ENCODE assay signal across 15 cellular contexts in the genomic region with DNA sequence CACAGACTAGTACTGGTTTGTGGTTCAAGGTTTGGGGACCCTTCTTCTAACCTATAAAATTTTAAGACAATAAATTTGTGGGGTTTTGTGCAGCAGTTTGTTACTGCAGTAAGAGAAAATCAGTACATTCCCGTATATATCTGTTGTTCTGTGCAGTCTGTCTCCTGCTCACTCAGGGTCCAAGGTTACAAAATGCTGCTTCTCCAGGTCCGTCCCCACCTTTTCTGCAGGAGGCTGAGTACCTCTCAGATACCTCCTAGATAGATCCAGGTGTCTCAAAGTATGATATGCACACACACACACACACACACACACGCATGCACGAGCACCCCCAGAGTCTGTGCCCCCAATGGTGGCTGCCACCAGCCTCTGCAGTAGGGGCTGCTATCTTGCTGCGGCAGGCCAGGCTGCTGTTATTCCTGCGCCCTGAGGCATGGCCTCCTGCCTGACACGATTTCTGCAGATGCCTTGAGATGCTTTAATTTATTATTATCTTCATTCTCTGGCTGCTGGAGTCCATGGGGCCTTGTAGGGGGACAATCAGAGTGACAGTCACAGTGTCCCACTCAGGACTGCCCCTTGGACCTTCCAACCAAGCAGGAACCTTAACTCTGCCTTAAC. TPM values are rescaled to one million over a fixed set of nuclear protein-coding genes. Genes with fewer than 3 reads are reported as not detected.
DNase-seq lines count a peak whose midpoint lies in the region; ATAC-seq and TF ChIP-seq lines count a peak whose summit lies in the region.
"Had no signal": no experiment of that assay in that cellular context is flagged by ENCODE, and none has a peak within 500 bp of the region (broad histone marks: within the 10 kb centered on the region; RNA-seq: fewer than 3 reads in every experiment).

No MANE protein-coding gene starts in this region.

- no peaks in the 10 kb centered on the region for H4K20me1 ChIP-seq in fibroblast of lung (ENCODE audit: control insufficient read depth, extremely low read depth, insufficient read depth, low read length)

- H3K9ac ChIP-seq in fibroblast of lung (ENCODE audit: insufficient read depth, low read length), result no peak overlapping the region

- no peak for ATAC-seq in sciatic nerve
- ATAC-seq in HG02840 (IDR thresholded peaks at IDR 0.05; ENCODE audit: low FRiP score, unreplicated experiment), result no peak
- ATAC-seq in GM21619 (IDR thresholded peaks at IDR 0.05; ENCODE audit: unreplicated experiment), result no peak
- ATAC-seq: activated T-cell treated with anti-CD3 and anti-CD28 coated beads, Interleukin-2, amount 50 U/mL, for 72 hours; K562; natural killer cell had no signal

- WGBS in esophagus squamous epithelium, 2 donors, result 74 to 85% methylated on average over 7 of the region's 7 CpGs
- WGBS in suprapubic skin, result 77% methylated on average over 7 of the region's 7 CpGs

- H3K9me3 ChIP-seq in fibroblast of lung (ENCODE audit: control insufficient read depth, insufficient read depth, low read depth, low read length), result no peaks in the 10 kb centered on the region
- H3K9me3 ChIP-seq in esophagus squamous epithelium, result no peaks in the 10 kb centered on the region
- H3K9me3 ChIP-seq in suprapubic skin, result no peaks in the 10 kb centered on the region
- H3K9me3 ChIP-seq: psoas muscle, tibial artery had no signal

- DNase-seq in AG20443 (ENCODE audit: low spot score) (peak; percentile 9), RWPE1 (ENCODE audit: low spot score) (no peak), fibroblast of lung (ENCODE audit: low read depth in 2 of 2) (no peak), sciatic nerve (ENCODE audit: low spot score) (peak; percentile 9), esophagus squamous epithelium (lab: John Stamatoyannopoulos, UW) (no peak), suprapubic skin (ENCODE audit: low spot score in 2 of 2) (no peak)
- DNase-seq: activated T-cell treated with anti-CD3 and anti-CD28 coated beads, Interleukin-2, amount 50 U/mL, for 72 hours; natural killer cell; NCI-H2081 treated with DMSO at 0.1 percent for 48 hours; psoas muscle; stimulated activated CD4-positive, alpha-beta T cell treated with anti-CD3 and anti-CD28 coated beads, Interleukin-12 subunit alpha, Interleukin-12 subunit beta, amount 100 ng/mL, for 4 hours; tibial artery had no signal

- no peak for TF ChIP-seq EP300 in suprapubic skin (IDR thresholded peaks at IDR 0.05)

- no peak for TF ChIP-seq CTCF in RWPE1 (conservative IDR thresholded peaks at IDR 0.05; ENCODE audit: low read depth)
- TF ChIP-seq CTCF in fibroblast of lung (conservative IDR thresholded peaks at IDR 0.05 in 1 of 2, IDR thresholded peaks at IDR 0.05 in 1 of 2; ENCODE audit: low read depth in 1 of 2, low read length in 2 of 2), result no peak
- TF ChIP-seq CTCF in esophagus squamous epithelium (IDR thresholded peaks at IDR 0.05), result no peak
- no peak for TF ChIP-seq CTCF in suprapubic skin (IDR thresholded peaks at IDR 0.05)

- POLR2A ChIA-PET in RWPE1 (lab: Yijun Ruan, JAX; ENCODE audit: low non-redundant PET), result interaction anchor here (0.5 kb wide), 1 partner anchor 555 kb away, joined by 3 read pairs; no protein-coding TSS in a partner anchor

- H3K4me1 ChIP-seq in fibroblast of lung (ENCODE audit: control insufficient read depth, extremely low read depth, insufficient read depth, low read length) (peaks cover 13% of the 10 kb centered on the region), esophagus squamous epithelium (peaks cover 0 to 7% (median 4%) of the 10 kb centered on the region in 3 donors), suprapubic skin (no peaks in the 10 kb centered on the region)
- H3K4me1 ChIP-seq: psoas muscle had no signal

- no peak overlapping the region for H2AFZ ChIP-seq in fibroblast of lung (ENCODE audit: low read length)

- peak overlapping the region; percentile 88 for H3K27ac ChIP-seq in RWPE1
- H3K27ac ChIP-seq in fibroblast of lung (ENCODE audit: insufficient read depth, low read length), result peak overlapping the region; percentile 63
- H3K27ac ChIP-seq in esophagus squamous epithelium, result peak overlapping the region in 1 of 4 donors; percentile 46
- no peak overlapping the region for H3K27ac ChIP-seq in suprapubic skin
- H3K27ac ChIP-seq: psoas muscle, tibial artery had no signal

- peak overlapping the region; percentile 45 for H3K4me2 ChIP-seq in fibroblast of lung (ENCODE audit: extremely low read depth, insufficient read depth, low read length)

- no peaks in the 10 kb centered on the region for H3K79me2 ChIP-seq in fibroblast of lung (ENCODE audit: control insufficient read depth, insufficient read depth, low read length)

- CTCF ChIA-PET in RWPE1 (lab: Yijun Ruan, JAX), result no interaction called here

- TF ChIP-seq POLR2A in esophagus squamous epithelium (IDR thresholded peaks at IDR 0.05) (no peak), suprapubic skin (IDR thresholded peaks at IDR 0.05) (no peak)

- H3K27me3 ChIP-seq in fibroblast of lung (ENCODE audit: control insufficient read depth, insufficient read depth, low read length), result no peaks in the 10 kb centered on the region
- H3K27me3 ChIP-seq in esophagus squamous epithelium, result no peaks in the 10 kb centered on the region
- no peaks in the 10 kb centered on the region for H3K27me3 ChIP-seq in suprapubic skin
- H3K27me3 ChIP-seq: tibial artery had no signal

- no peaks in the 10 kb centered on the region for H3K36me3 ChIP-seq in fibroblast of lung (ENCODE audit: control insufficient read depth, insufficient read depth, low read length)
- H3K36me3 ChIP-seq in esophagus squamous epithelium, result no peaks in the 10 kb centered on the region
- H3K36me3 ChIP-seq in suprapubic skin, result no peaks in the 10 kb centered on the region
- H3K36me3 ChIP-seq: tibial artery had no signal

- H3K4me3 ChIP-seq in fibroblast of lung (replicated peaks in 1 of 4; ENCODE audit: control extremely low read depth in 1 of 4, insufficient read depth in 1 of 4, low read depth in 3 of 4, low read length in 4 of 4) (no peak overlapping the region), esophagus squamous epithelium (no peak overlapping the region), suprapubic skin (no peak overlapping the region)
- H3K4me3 ChIP-seq: K562, psoas muscle, tibial artery had no signal

- intact Hi-C loops in sciatic nerve (cut with DNase I) (no loop called here), esophagus squamous epithelium (cut with DNase I) (no loop called here)

RNA-seq across cellular contexts. Expression of a gene that starts 25.2 kb away (rescaled TPM):
- 18.7 and 36.0 TPM in 2 replicates for total RNA-seq in fibroblast of lung
- polyA plus RNA-seq in fibroblast of lung, result 23.4 and 27.0 TPM in 2 replicates
- polyA plus RNA-seq in fibroblast of lung (2012), result 37.0 and 41.6 TPM in 2 replicates
- polyA minus RNA-seq in fibroblast of lung (ENCODE audit: low replicate concordance), result 51.2 and 65.8 TPM in 2 replicates
- total RNA-seq in sciatic nerve, result 25.7 TPM
- total RNA-seq in esophagus squamous epithelium, result 10 to 100 TPM; 32.3 to 40.7 (median 37.7) TPM
- 10 to 100 TPM; 14.3 to 30.8 (median 22.4) TPM for total RNA-seq in suprapubic skin

Comparison
In these comparisons a context has a peak if more than half of its experiments do, and no peak if none do; other contexts are left out.
1. DNase-seq: peak in AG20443 (single experiment) and sciatic nerve (single experiment); none in RWPE1 (single experiment), fibroblast of lung (0 of 2), esophagus squamous epithelium (single experiment) and suprapubic skin (0 of 2).